Comparison of ENCODE assay signal across 22 cellular contexts in the genomic region with DNA sequence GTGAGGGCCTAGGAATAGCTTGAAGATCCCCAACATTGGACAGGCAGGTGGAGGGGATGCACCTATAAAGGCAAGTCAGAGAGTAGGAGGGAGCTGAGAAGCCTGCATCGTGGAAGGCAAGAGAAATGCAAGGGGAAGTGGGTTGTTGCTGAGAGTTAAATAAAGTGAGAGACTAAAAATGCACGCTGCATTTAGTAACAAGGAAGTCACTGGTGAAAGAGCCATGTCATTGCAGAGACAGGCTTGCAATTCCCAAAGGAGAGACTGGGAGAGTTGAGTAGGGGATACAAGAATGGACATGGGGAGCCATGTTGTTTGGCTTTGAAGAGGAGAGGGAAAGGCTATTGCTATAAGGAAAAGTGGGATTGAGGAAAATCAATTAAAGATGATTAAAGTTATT.
DNase-seq lines count a peak whose midpoint lies in the region; ATAC-seq, FAIRE-seq and TF ChIP-seq lines count a peak whose summit lies in the region.
"Had no signal": no experiment of that assay in that cellular context is flagged by ENCODE, and none has a peak within 500 bp of the region (broad histone marks: within the 10 kb centered on the region; RNA-seq: fewer than 3 reads in every experiment).

No MANE protein-coding gene starts in this region.

- no peaks in the 10 kb centered on the region for H3K36me3 ChIP-seq in A673 (ENCODE audit: insufficient read depth, low read length, poor library complexity, severe bottlenecking)
- H3K36me3 ChIP-seq: breast epithelium had no signal

- BruUV-seq in A673 (replicated peaks; lab: Mats Ljungman, UMichigan): no TSS peak

- no peaks in the 10 kb centered on the region for H3K27me3 ChIP-seq in A673 (replicated peaks; ENCODE audit: insufficient read depth, low read depth, low read length, poor library complexity)
- H3K27me3 ChIP-seq: breast epithelium had no signal

- CTCF ChIA-PET in A673 (lab: Charles Lee): no interaction called here

- DNase-seq in GM12891 (ENCODE audit: insufficient read length, low spot score): no peak
- peak; percentile 70 for DNase-seq in NOMO-1 treated with DMSO at 0.1 percent for 48 hours (lab: John Stamatoyannopoulos, UW; ENCODE audit: unreplicated experiment)
- DNase-seq in pons (ENCODE audit: low spot score): peak; percentile 56
- DNase-seq in HuH-7 (ENCODE audit: low spot score): no peak
- DNase-seq in A673 (ENCODE audit: low spot score): no peak
- DNase-seq: activated CD4-positive, alpha-beta T cell treated with anti-CD3 and anti-CD28 coated beads for 1 hour; activated CD8-positive, alpha-beta memory T cell treated with anti-CD3 and anti-CD28 coated beads, Interleukin-2, amount 10 ng/mL, durations not matched to agents 7 days and 5 days; DMS53; foreskin fibroblast; midbrain; NCI-H1105 treated with DMSO at 0.1 percent for 48 hours; NCI-H524 treated with DMSO at 0.1 percent for 48 hours; PC-3; stimulated activated CD4-positive, alpha-beta T cell treated with anti-CD3 and anti-CD28 coated beads, Interleukin-4, amount 100 ng/mL, for 24 hours; T-helper 9 cell had no signal

- TF ChIP-seq CTCF in A673 (conservative IDR thresholded peaks at IDR 0.05; ENCODE audit: low read depth, low read length): no peak

- no peak for FAIRE-seq in GM12891 (lab: Jason Lieb, UNC)
- FAIRE-seq: K562 had no signal

- no peak overlapping the region for H3K4me3 ChIP-seq in A673 (ENCODE audit: low read depth, low read length, poor library complexity, severe bottlenecking)
- H3K4me3 ChIP-seq: breast epithelium, GM23338, K562, smooth muscle cell had no signal

- intact Hi-C loops in A673 (cut with micrococcal nuclease; ENCODE audit: unreplicated experiment): no loop called here

- H3K9me3 ChIP-seq in A673 (ENCODE audit: low read depth, low read length, poor library complexity, severe bottlenecking): no peaks in the 10 kb centered on the region
- H3K9me3 ChIP-seq: breast epithelium had no signal

- ATAC-seq in GM21723 (IDR thresholded peaks at IDR 0.05; ENCODE audit: unreplicated experiment) (peak; percentile 43), HG03175 (IDR thresholded peaks at IDR 0.05; ENCODE audit: unreplicated experiment) (no peak)
- ATAC-seq: activated CD8-positive, alpha-beta memory T cell treated with anti-CD3 and anti-CD28 coated beads, Interleukin-2, amount 10 ng/mL, durations not matched to agents 7 days and 5 days; activated T-helper 17 cell treated with anti-CD3 and anti-CD28 coated beads, Interleukin-2, amount 50 U/mL, for 72 hours; GM23338; K562; PC-3 had no signal

- no peak overlapping the region for H3K27ac ChIP-seq in A673 (ENCODE audit: low read depth, low read length, poor library complexity, severe bottlenecking)
- H3K27ac ChIP-seq: breast epithelium had no signal

- POLR2A ChIA-PET in A673 (lab: Charles Lee; ENCODE audit: low non-redundant PET): no interaction called here

- no peak for TF ChIP-seq POLR2A in GM12891 (IDR thresholded peaks at IDR 0.05; ENCODE audit: low read depth, low read length)

- H3K4me1 ChIP-seq in A673 (ENCODE audit: insufficient read depth, low read length, poor library complexity, severe bottlenecking): peaks cover 18% of the 10 kb centered on the region
- H3K4me1 ChIP-seq: breast epithelium had no signal

TF ChIP-seq in GM12891, 5 proteins besides CTCF, POLR2A, EP300 and RAD21:
- TF ChIP-seq SPI1 (IDR thresholded peaks at IDR 0.05; ENCODE audit: low read depth, low read length): peak; percentile 90
- TF ChIP-seq TAF1 (IDR thresholded peaks at IDR 0.05; ENCODE audit: low read depth, low read length): no peak
- no peak for TF ChIP-seq POLR2AphosphoS5 (IDR thresholded peaks at IDR 0.05; ENCODE audit: low read depth, low read length)

Comparison
In these comparisons a context has a peak if more than half of its experiments do, and no peak if none do; other contexts are left out.
1. DNase-seq: peak in NOMO-1 treated with DMSO at 0.1 percent for 48 hours (single experiment) and pons (single experiment); none in GM12891 (single experiment), HuH-7 (single experiment) and A673 (single experiment).